Comparison of ENCODE assay signal across 1 cellular context in genomic region chr6:4879724-4880372, GRCh38.
TF ChIP-seq lines count a peak whose summit lies in the region.

No MANE protein-coding gene starts in this region.

TF ChIP-seq in GM12878, 131 proteins besides CTCF, POLR2A, EP300 and RAD21 (continued from another document):
- no peak for TF ChIP-seq E2F8 (IDR thresholded peaks at IDR 0.05; ENCODE audit: low read depth, partially characterized antibody)
